In the genomic region with DNA sequence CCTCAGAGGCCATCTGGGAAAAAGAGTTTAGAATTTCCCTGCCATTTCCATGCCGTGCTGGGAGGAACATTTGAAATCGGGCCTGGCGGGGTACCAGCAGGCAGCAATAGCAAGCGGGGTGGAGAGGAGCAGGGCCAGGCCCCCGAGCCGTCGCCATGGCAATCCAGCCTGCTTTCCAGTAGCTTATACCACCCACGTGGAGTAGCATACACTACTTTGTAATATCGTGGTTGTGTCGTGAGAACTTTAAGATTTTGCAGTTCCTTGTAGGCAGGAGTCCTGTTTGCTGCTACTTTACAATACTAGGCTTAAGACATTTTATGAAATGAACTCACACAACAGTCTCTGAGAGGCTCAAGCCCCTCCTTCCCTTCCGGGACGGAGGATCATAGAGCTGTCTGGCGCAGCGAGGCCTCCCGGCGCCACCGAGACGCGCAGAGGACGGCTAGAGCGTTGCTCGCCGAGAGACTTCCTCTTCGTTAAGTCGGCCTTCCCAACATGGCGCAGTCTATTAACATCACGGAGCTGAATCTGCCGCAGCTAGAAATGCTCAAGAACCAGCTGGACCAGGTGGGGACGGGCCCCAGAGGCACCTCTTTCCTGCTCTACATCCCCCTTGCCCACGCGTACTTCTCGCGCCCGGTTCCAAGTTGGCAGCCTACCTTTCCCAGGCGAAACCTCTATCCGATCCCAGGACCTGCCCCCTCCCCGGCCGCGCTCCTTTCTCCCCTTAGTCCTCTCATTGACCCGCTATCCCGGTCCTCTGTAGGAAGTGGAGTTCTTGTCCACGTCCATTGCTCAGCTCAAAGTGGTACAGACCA, we compare ENCODE assay signal across 8 cellular contexts. TPM values are rescaled to one million over a fixed set of nuclear protein-coding genes. Genes with fewer than 3 reads are reported as not detected.
A peak's percentile ranks its signal among the peaks of the same experiment; 100 is the strongest.
DNase-seq lines count a peak whose midpoint lies in the region; ATAC-seq and TF ChIP-seq lines count a peak whose summit lies in the region.

Gene PFDN5 (plus strand): TSS at position 473 of the 821 bp plus-strand sequence. CDS start 26 bp downstream, at position 499.

- CTCF ChIA-PET in activated CD8-positive, alpha-beta T cell treated with anti-CD3 and anti-CD28 coated beads for 36 hours (lab: Charles Lee): interaction anchor here (0.8 to 14.0 kb wide), 12 partner anchors 9 to 136 kb away, joined by 3 to 143 read pairs (median 6); partner anchors contain the start of genes AAAS and ESPL1

- no peaks in the 10 kb centered on the region for H3K27me3 Mint-ChIP-seq in activated CD8-positive, alpha-beta T cell treated with anti-CD3 and anti-CD28 coated beads for 36 hours

- intact Hi-C loops in activated CD8-positive, alpha-beta T cell treated with anti-CD3 and anti-CD28 coated beads for 36 hours (cut with micrococcal nuclease): no loop called here
- intact Hi-C loops in lower lobe of right lung (cut with DNase I): no loop called here

- TF ChIP-seq CTCF in activated CD8-positive, alpha-beta T cell treated with anti-CD3 and anti-CD28 coated beads for 36 hours (IDR thresholded peaks at IDR 0.05): no peak
- TF ChIP-seq CTCF in lower lobe of right lung (IDR thresholded peaks at IDR 0.05): peak; percentile 26

- peak; percentile 83 for ATAC-seq in GM19438 (IDR thresholded peaks at IDR 0.05; ENCODE audit: low read depth, unreplicated experiment)
- ATAC-seq in HG03575 (IDR thresholded peaks at IDR 0.05; ENCODE audit: extremely low read depth, insufficient number of reproducible peaks, low FRiP score, unreplicated experiment): peak; percentile 56
- peak; percentile 90 for ATAC-seq in activated CD8-positive, alpha-beta T cell treated with anti-CD3 and anti-CD28 coated beads for 36 hours
- ATAC-seq in lower lobe of right lung: peak; percentile 91 to 94

- H3K27ac ChIP-seq in ectodermal cell (ENCODE audit: insufficient read depth, low read depth, low read length, poor library complexity, severe bottlenecking): peak within 1 kb of the TSS; percentile 52
- peak within 1 kb of the TSS; percentile 92 for H3K27ac ChIP-seq in lower lobe of right lung

- H3K27me3 ChIP-seq in ectodermal cell (ENCODE audit: control insufficient read depth, insufficient read depth, low read length, poor library complexity, severe bottlenecking) (no peaks in the 10 kb centered on the region), lower lobe of right lung (ENCODE audit: low read depth) (no peaks in the 10 kb centered on the region)

- H3K9me3 Mint-ChIP-seq in activated CD8-positive, alpha-beta T cell treated with anti-CD3 and anti-CD28 coated beads for 36 hours: no peaks in the 10 kb centered on the region

- WGBS in ectodermal cell, 2 experiments: 3% methylated on average over 42 of the region's 42 CpGs

- peak within 1 kb of the TSS; percentile 91 for H3K27ac Mint-ChIP-seq in activated CD8-positive, alpha-beta T cell treated with anti-CD3 and anti-CD28 coated beads for 36 hours

- H3K36me3 Mint-ChIP-seq in activated CD8-positive, alpha-beta T cell treated with anti-CD3 and anti-CD28 coated beads for 36 hours (ENCODE audit: low read depth): peaks cover 75% of the 10 kb centered on the region

- POLR2A ChIA-PET in activated CD8-positive, alpha-beta T cell treated with anti-CD3 and anti-CD28 coated beads for 36 hours (lab: Charles Lee): interaction anchor here (0.6 to 2.9 kb wide), 11 partner anchors 9 to 114 kb away, joined by 3 to 12 read pairs (median 4); partner anchors contain the start of genes AAAS, CSAD, ESPL1 and ZNF740

- H3K36me3 ChIP-seq in ectodermal cell (ENCODE audit: control insufficient read depth, insufficient read depth, low read length) (peaks cover 37% of the 10 kb centered on the region), lower lobe of right lung (peaks cover 16% of the 10 kb centered on the region)

- no peaks in the 10 kb centered on the region for H3K9me3 ChIP-seq in ectodermal cell (ENCODE audit: control insufficient read depth, low read length)
- no peaks in the 10 kb centered on the region for H3K9me3 ChIP-seq in lower lobe of right lung

- peak within 1 kb of the TSS; percentile 98 for H3K4me3 Mint-ChIP-seq in activated CD8-positive, alpha-beta T cell treated with anti-CD3 and anti-CD28 coated beads for 36 hours

- DNase-seq in CD1c-positive myeloid dendritic cell (ENCODE audit: extremely low spot score) (peak; percentile 87), NCI-H82 treated with DMSO at 0.1 percent for 48 hours (lab: John Stamatoyannopoulos, UW; ENCODE audit: unreplicated experiment) (peak; percentile 50), lower lobe of right lung (peak; percentile 95)
- peak; percentile 94 for DNase-seq in activated CD8-positive, alpha-beta T cell treated with anti-CD3 and anti-CD28 coated beads for 36 hours
- peak; percentile 72 to 84 (median 75) for DNase-seq in stimulated activated CD4-positive, alpha-beta T cell treated with anti-CD3 and anti-CD28 coated beads, TNF-alpha, amount 100 ng/mL, for 24 hours (ENCODE audit: low read depth in 3 of 3)

- H3K4me1 ChIP-seq in ectodermal cell (ENCODE audit: control insufficient read depth, insufficient read depth, low read length) (peaks cover 12% of the 10 kb centered on the region), lower lobe of right lung (peaks cover 48% of the 10 kb centered on the region)

- H3K4me3 ChIP-seq in ectodermal cell (ENCODE audit: insufficient read depth, low read depth, low read length) (peak within 1 kb of the TSS; percentile 99), lower lobe of right lung (peak within 1 kb of the TSS; percentile 77)

- peaks cover 43% of the 10 kb centered on the region for H3K4me1 Mint-ChIP-seq in activated CD8-positive, alpha-beta T cell treated with anti-CD3 and anti-CD28 coated beads for 36 hours (ENCODE audit: low read depth)

RNA-seq across cellular contexts. Expression of gene PFDN5, which starts in this region (rescaled TPM):
- total RNA-seq in activated CD8-positive, alpha-beta T cell treated with anti-CD3 and anti-CD28 coated beads for 36 hours: 100 to 1,000 TPM; 322 to 373 TPM
- 566 TPM for polyA plus RNA-seq in ectodermal cell (2013, experiment 1 of 4)
- 546 TPM for polyA plus RNA-seq in ectodermal cell (2013, experiment 2 of 4)
- 587 TPM for polyA plus RNA-seq in ectodermal cell (2013, experiment 3 of 4)
- 660 TPM for polyA plus RNA-seq in ectodermal cell (2013, experiment 4 of 4)
- 474 TPM for total RNA-seq in lower lobe of right lung

Comparison
In these comparisons a context has a peak if more than half of its experiments do, and no peak if none do; other contexts are left out.
1. Peak in every context shown above with its lines: DNase-seq, ATAC-seq, H3K4me3 ChIP-seq and H3K27ac ChIP-seq.